In the genomic region with DNA sequence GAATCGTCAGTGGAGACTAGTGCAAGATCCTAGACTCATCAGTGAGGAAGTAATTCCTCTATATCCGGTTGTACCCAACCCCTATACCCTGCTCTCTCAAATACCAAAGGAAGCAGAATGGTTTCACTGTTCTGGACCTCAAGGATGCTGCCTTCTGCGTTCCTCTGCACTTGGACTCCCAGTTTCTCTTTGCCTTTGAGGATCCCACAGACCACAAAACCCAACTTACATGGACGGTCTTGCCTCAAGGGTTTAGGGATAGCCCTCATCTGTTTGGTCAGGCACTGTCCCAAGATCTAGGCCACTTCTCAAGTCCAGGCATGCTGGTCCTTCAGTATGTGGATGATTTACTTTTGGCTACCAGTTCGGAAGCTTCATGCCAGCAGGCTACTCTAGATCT, we compare ENCODE assay signal across 7 cellular contexts.
DNase-seq lines count a peak whose midpoint lies in the region; ATAC-seq and TF ChIP-seq lines count a peak whose summit lies in the region.
"Not testable (repeated sequence)": the region's sequence is repeated elsewhere in the genome, so short reads cannot be mapped to it uniquely, and the experiment has no call there.

No MANE protein-coding gene starts in this region.

- H3K36me3 Mint-ChIP-seq in CD4-positive, CD25-positive, alpha-beta regulatory T cell, result peaks cover 40% of the 10 kb centered on the region
- peaks cover 18 to 32% of the 10 kb centered on the region in 2 donors for H3K36me3 Mint-ChIP-seq in CD4-positive, alpha-beta memory T cell
- peaks cover 19% of the 10 kb centered on the region for H3K36me3 Mint-ChIP-seq in CD8-positive, alpha-beta T cell
- H3K36me3 Mint-ChIP-seq in MCF 10A (ENCODE audit: insufficient read depth, unreplicated experiment), result not testable (repeated sequence)

- H3K27ac ChIP-seq in CD4-positive, CD25-positive, alpha-beta regulatory T cell (ENCODE audit: insufficient read depth, low read length, poor library complexity, severe bottlenecking); CD4-positive, alpha-beta memory T cell (ENCODE audit: low read depth, low read length); CD8-positive, alpha-beta T cell (ENCODE audit: low read depth, low read length); mammary epithelial cell (ENCODE audit: insufficient read depth, low read depth, low read length): not testable (repeated sequence)

- H3K9me3 ChIP-seq in CD4-positive, CD25-positive, alpha-beta regulatory T cell (ENCODE audit: control insufficient read depth in 2 of 2, low read length in 2 of 2); CD4-positive, alpha-beta memory T cell (ENCODE audit: control insufficient read depth in 1 of 2, low read length in 2 of 2); CD8-positive, alpha-beta T cell (ENCODE audit: low read length); mammary epithelial cell (replicated peaks; ENCODE audit: insufficient read depth, low read length): not testable (repeated sequence)

- POLR2A ChIA-PET in CD4-positive, alpha-beta memory T cell (lab: Charles Lee; ENCODE audit: partially characterized antibody); CD8-positive, alpha-beta T cell (lab: Charles Lee); MCF 10A (lab: Yijun Ruan, JAX): not testable (repeated sequence)

- H3K4me3 Mint-ChIP-seq in CD4-positive, CD25-positive, alpha-beta regulatory T cell; CD4-positive, alpha-beta memory T cell; CD8-positive, alpha-beta T cell; MCF 10A (ENCODE audit: unreplicated experiment): not testable (repeated sequence)

- dilution Hi-C loops in mammary epithelial cell (cut with HindIII; ENCODE audit: low sequenced_read_pairs), result not testable (repeated sequence)

- H3K36me3 ChIP-seq in CD4-positive, CD25-positive, alpha-beta regulatory T cell (ENCODE audit: control insufficient read depth, insufficient read depth, low read length); CD4-positive, alpha-beta memory T cell (ENCODE audit: insufficient read depth, low read length); CD8-positive, alpha-beta T cell (ENCODE audit: insufficient read depth, low read length); mammary epithelial cell (ENCODE audit: insufficient read depth, low read length): not testable (repeated sequence)

- H3K27me3 ChIP-seq in CD4-positive, CD25-positive, alpha-beta regulatory T cell (ENCODE audit: control insufficient read depth, insufficient read depth, low read length); CD4-positive, alpha-beta memory T cell (ENCODE audit: insufficient read depth, low read length); CD8-positive, alpha-beta T cell (ENCODE audit: insufficient read depth, low read length); mammary epithelial cell (ENCODE audit: insufficient read depth, low read length): not testable (repeated sequence)

- not testable (repeated sequence) for TF ChIP-seq CTCF in CD8-positive, alpha-beta T cell (IDR thresholded peaks at IDR 0.05); MCF 10A (IDR thresholded peaks at IDR 0.05; ENCODE audit: unreplicated experiment); mammary epithelial cell (conservative IDR thresholded peaks at IDR 0.05 in 1 of 2, IDR thresholded peaks at IDR 0.05 in 1 of 2; ENCODE audit: extremely low read depth in 1 of 2, insufficient read depth in 1 of 2, low read depth in 1 of 2, low read length in 2 of 2)

- not testable (repeated sequence) for DNase-seq in CD4-positive, CD25-positive, alpha-beta regulatory T cell; CD4-positive, alpha-beta memory T cell; CD8-positive, alpha-beta T cell
- DNase-seq in RPMI7951 (ENCODE audit: low read depth) (peak; percentile 19), MCF 10A (ENCODE audit: unreplicated experiment) (peak; percentile 17), mammary epithelial cell (peak; percentile 82), myocyte (ENCODE audit: low read depth) (peak; percentile 52)

- H3K4me1 Mint-ChIP-seq in CD4-positive, CD25-positive, alpha-beta regulatory T cell, result peaks cover 18 to 51% (median 33%) of the 10 kb centered on the region in 4 donors
- H3K4me1 Mint-ChIP-seq in CD4-positive, alpha-beta memory T cell, result peaks cover 10 to 31% (median 18%) of the 10 kb centered on the region in 4 donors
- peaks cover 14% of the 10 kb centered on the region for H3K4me1 Mint-ChIP-seq in CD8-positive, alpha-beta T cell (ENCODE audit: low read depth)
- H3K4me1 Mint-ChIP-seq in MCF 10A (ENCODE audit: insufficient read depth, unreplicated experiment), result not testable (repeated sequence)

- CTCF ChIA-PET in CD4-positive, alpha-beta memory T cell (lab: Charles Lee; ENCODE audit: partially characterized antibody); CD8-positive, alpha-beta T cell (lab: Charles Lee); mammary epithelial cell (lab: Charles Lee; ENCODE audit: low non-redundant PET): not testable (repeated sequence)
- CTCF ChIA-PET in MCF 10A (lab: Yijun Ruan, JAX), result interaction anchor here (0.6 kb wide), 1 partner anchor 1511 kb away, joined by 3 read pairs; no protein-coding TSS in a partner anchor

- H3K4me2 ChIP-seq in mammary epithelial cell (ENCODE audit: insufficient read depth, low read depth, low read length), result not testable (repeated sequence)

- H3K9ac ChIP-seq in mammary epithelial cell (ENCODE audit: insufficient read depth, low read length), result not testable (repeated sequence)

- not testable (repeated sequence) for H3K4me1 ChIP-seq in CD4-positive, CD25-positive, alpha-beta regulatory T cell (ENCODE audit: control insufficient read depth, insufficient read depth, low read length, poor library complexity, severe bottlenecking); CD4-positive, alpha-beta memory T cell (ENCODE audit: insufficient read depth, low read length); CD8-positive, alpha-beta T cell (ENCODE audit: insufficient read depth, low read length); mammary epithelial cell (ENCODE audit: insufficient read depth, low read length)

- peak overlapping the region in 2 of 3 donors; percentile 33 to 68 for H3K27ac Mint-ChIP-seq in CD4-positive, CD25-positive, alpha-beta regulatory T cell
- H3K27ac Mint-ChIP-seq in CD4-positive, alpha-beta memory T cell, result peak overlapping the region in 5 of 7 donors; percentile 6 to 70 (median 44)
- H3K27ac Mint-ChIP-seq in CD8-positive, alpha-beta T cell, result peak overlapping the region; percentile 42
- not testable (repeated sequence) for H3K27ac Mint-ChIP-seq in MCF 10A (ENCODE audit: low read depth, unreplicated experiment)

- H3K9me3 Mint-ChIP-seq in CD4-positive, CD25-positive, alpha-beta regulatory T cell; CD4-positive, alpha-beta memory T cell; CD8-positive, alpha-beta T cell; MCF 10A (ENCODE audit: unreplicated experiment): not testable (repeated sequence)

- not testable (repeated sequence) for H3K27me3 Mint-ChIP-seq in CD4-positive, CD25-positive, alpha-beta regulatory T cell; CD4-positive, alpha-beta memory T cell; CD8-positive, alpha-beta T cell (ENCODE audit: low read depth); MCF 10A (ENCODE audit: insufficient read depth, unreplicated experiment)

- not testable (repeated sequence) for H2AFZ ChIP-seq in mammary epithelial cell (ENCODE audit: low read depth, low read length)

- H4K20me1 ChIP-seq in mammary epithelial cell (ENCODE audit: insufficient read depth, low read length), result not testable (repeated sequence)

- 31% methylated on average over 5 of the region's 5 CpGs for WGBS in mammary epithelial cell (ENCODE audit: low coverage, missing lambda C conversion rate)

- not testable (repeated sequence) for BruUV-seq in MCF 10A (replicated peaks; lab: Mats Ljungman, UMichigan); mammary epithelial cell (replicated peaks; lab: Mats Ljungman, UMichigan)

- not testable (repeated sequence) for H3K4me3 ChIP-seq in CD4-positive, CD25-positive, alpha-beta regulatory T cell (ENCODE audit: low read depth, low read length); CD4-positive, alpha-beta memory T cell (ENCODE audit: low read length in 2 of 2); CD8-positive, alpha-beta T cell (ENCODE audit: low read depth, low read length); mammary epithelial cell (replicated peaks in 1 of 3; ENCODE audit: insufficient read depth in 1 of 3, low read depth in 2 of 3, low read length in 3 of 3)

- not testable (repeated sequence) for ATAC-seq in CD4-positive, CD25-positive, alpha-beta regulatory T cell (ENCODE audit: low read depth in 2 of 2); CD8-positive, alpha-beta T cell

- H3K79me2 ChIP-seq in mammary epithelial cell (ENCODE audit: insufficient read depth, low read length), result not testable (repeated sequence)

- intact Hi-C loops in CD4-positive, alpha-beta memory T cell (cut with micrococcal nuclease); CD8-positive, alpha-beta T cell (cut with DNase I, micrococcal nuclease); MCF 10A (cut with micrococcal nuclease); mammary epithelial cell (cut with micrococcal nuclease): not testable (repeated sequence)

- in situ Hi-C loops in mammary epithelial cell (cut with MboI; ENCODE audit: low sequenced_read_pairs in 2 of 2), result not testable (repeated sequence)
